ENCODE assay signal across 1 cellular context in genomic region chr13:99367663-99368448, GRCh38.
TF ChIP-seq lines count a peak whose summit lies in the region.

No MANE protein-coding gene starts in this region.

TF ChIP-seq in liver, 16 proteins besides CTCF, POLR2A, EP300 and RAD21 (continued from another document):
- TF ChIP-seq FOXA1 (IDR thresholded peaks at IDR 0.05) (no peak), YY1 (IDR thresholded peaks at IDR 0.05) (no peak), JUND (IDR thresholded peaks at IDR 0.05) (no peak), GABPA (IDR thresholded peaks at IDR 0.05 in 1 of 2, conservative IDR thresholded peaks at IDR 0.05 in 1 of 2) (no peak), RXRA (IDR thresholded peaks at IDR 0.05) (no peak), SP1 (IDR thresholded peaks at IDR 0.05) (no peak), HNF4A (conservative IDR thresholded peaks at IDR 0.05) (no peak)
- TF ChIP-seq, protein P1, sequence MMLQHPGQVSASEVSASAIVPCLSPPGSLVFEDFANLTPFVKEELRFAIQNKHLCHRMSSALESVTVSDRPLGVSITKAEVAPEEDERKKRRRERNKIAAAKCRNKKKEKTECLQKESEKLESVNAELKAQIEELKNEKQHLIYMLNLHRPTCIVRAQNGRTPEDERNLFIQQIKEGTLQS (IDR thresholded peaks at IDR 0.05): no peak
- TF ChIP-seq, protein P2, sequence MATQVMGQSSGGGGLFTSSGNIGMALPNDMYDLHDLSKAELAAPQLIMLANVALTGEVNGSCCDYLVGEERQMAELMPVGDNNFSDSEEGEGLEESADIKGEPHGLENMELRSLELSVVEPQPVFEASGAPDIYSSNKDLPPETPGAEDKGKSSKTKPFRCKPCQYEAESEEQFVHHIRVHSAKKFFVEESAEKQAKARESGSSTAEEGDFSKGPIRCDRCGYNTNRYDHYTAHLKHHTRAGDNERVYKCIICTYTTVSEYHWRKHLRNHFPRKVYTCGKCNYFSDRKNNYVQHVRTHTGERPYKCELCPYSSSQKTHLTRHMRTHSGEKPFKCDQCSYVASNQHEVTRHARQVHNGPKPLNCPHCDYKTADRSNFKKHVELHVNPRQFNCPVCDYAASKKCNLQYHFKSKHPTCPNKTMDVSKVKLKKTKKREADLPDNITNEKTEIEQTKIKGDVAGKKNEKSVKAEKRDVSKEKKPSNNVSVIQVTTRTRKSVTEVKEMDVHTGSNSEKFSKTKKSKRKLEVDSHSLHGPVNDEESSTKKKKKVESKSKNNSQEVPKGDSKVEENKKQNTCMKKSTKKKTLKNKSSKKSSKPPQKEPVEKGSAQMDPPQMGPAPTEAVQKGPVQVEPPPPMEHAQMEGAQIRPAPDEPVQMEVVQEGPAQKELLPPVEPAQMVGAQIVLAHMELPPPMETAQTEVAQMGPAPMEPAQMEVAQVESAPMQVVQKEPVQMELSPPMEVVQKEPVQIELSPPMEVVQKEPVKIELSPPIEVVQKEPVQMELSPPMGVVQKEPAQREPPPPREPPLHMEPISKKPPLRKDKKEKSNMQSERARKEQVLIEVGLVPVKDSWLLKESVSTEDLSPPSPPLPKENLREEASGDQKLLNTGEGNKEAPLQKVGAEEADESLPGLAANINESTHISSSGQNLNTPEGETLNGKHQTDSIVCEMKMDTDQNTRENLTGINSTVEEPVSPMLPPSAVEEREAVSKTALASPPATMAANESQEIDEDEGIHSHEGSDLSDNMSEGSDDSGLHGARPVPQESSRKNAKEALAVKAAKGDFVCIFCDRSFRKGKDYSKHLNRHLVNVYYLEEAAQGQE (IDR thresholded peaks at IDR 0.05): no peak
TF ChIP-seq in liver: peak in this region for 0.
